Comparison of ENCODE assay signal across 33 cellular contexts in genomic region chr16:83312846-83313245, GRCh38.
"Had no signal": no experiment of that assay in that cellular context is flagged by ENCODE, and none has a peak within 500 bp of the region (broad histone marks: within the 10 kb centered on the region; RNA-seq: fewer than 3 reads in every experiment).

No MANE protein-coding gene starts in this region.

- H3K36me3 Mint-ChIP-seq: activated CD4-positive, alpha-beta memory T cell treated with anti-CD3 and anti-CD28 coated beads for 36 hours; activated naive CD4-positive, alpha-beta T cell treated with anti-CD3 and anti-CD28 coated beads, Interleukin-2, amount 50 U/mL, for 72 hours; activated naive CD8-positive, alpha-beta T cell treated with anti-CD3 and anti-CD28 coated beads for 36 hours; T-cell had no signal

- H3K27ac ChIP-seq: adrenal gland, body of pancreas, brain microvascular endothelial cell, breast epithelium, VCaP had no signal

- H3K36me3 ChIP-seq: adrenal gland, brain microvascular endothelial cell, breast epithelium had no signal

- H3K27ac Mint-ChIP-seq: activated B cell treated with CpG ODN at 0.5 μM for 24 hours; activated CD4-positive, alpha-beta memory T cell treated with anti-CD3 and anti-CD28 coated beads for 36 hours; activated CD4-positive, alpha-beta T cell treated with anti-CD3 and anti-CD28 coated beads, Interleukin-2, amount 10 ng/mL, durations not matched to agents 24 days and 14 days; activated CD8-positive, alpha-beta T cell treated with anti-CD3 and anti-CD28 coated beads for 36 hours; activated naive CD4-positive, alpha-beta T cell treated with anti-CD3 and anti-CD28 coated beads for 36 hours; activated naive CD4-positive, alpha-beta T cell treated with anti-CD3 and anti-CD28 coated beads, Interleukin-2, amount 50 U/mL, for 72 hours; activated naive CD8-positive, alpha-beta T cell treated with anti-CD3 and anti-CD28 coated beads for 36 hours; activated T-cell treated with anti-CD3 and anti-CD28 coated beads, Interleukin-2, amount 50 U/mL, for 72 hours; activated T-helper 1 cell treated with anti-CD3 and anti-CD28 coated beads, Interleukin-12 subunit alpha, Interleukin-12 subunit beta, Interleukin-2, Interleukin-4 antibody, amounts not matched to agents 30 ng/mL and 10 ng/mL and 1 ng/mL, durations not matched to agents 14 hours and 24 hours and 36 hours; activated T-helper 17 cell treated with anti-CD3 and anti-CD28 coated beads, Interleukin-2, amount 50 U/mL, for 72 hours; T-cell; T-helper 17 cell had no signal

- H3K4me3 Mint-ChIP-seq: activated B cell treated with CpG ODN at 0.5 μM for 24 hours; activated CD4-positive, alpha-beta memory T cell treated with anti-CD3 and anti-CD28 coated beads for 36 hours; activated CD4-positive, alpha-beta T cell treated with anti-CD3 and anti-CD28 coated beads, Interleukin-2, amount 10 ng/mL, durations not matched to agents 24 days and 14 days; activated CD8-positive, alpha-beta T cell treated with anti-CD3 and anti-CD28 coated beads for 36 hours; activated naive CD4-positive, alpha-beta T cell treated with anti-CD3 and anti-CD28 coated beads for 36 hours; activated naive CD8-positive, alpha-beta T cell treated with anti-CD3 and anti-CD28 coated beads for 36 hours; activated T-cell treated with anti-CD3 and anti-CD28 coated beads, Interleukin-2, amount 50 U/mL, for 4 hours; activated T-cell treated with anti-CD3 and anti-CD28 coated beads, Interleukin-2, amount 50 U/mL, for 72 hours; activated T-helper 1 cell treated with anti-CD3 and anti-CD28 coated beads, Interleukin-12 subunit alpha, Interleukin-12 subunit beta, Interleukin-2, Interleukin-4 antibody, amounts not matched to agents 30 ng/mL and 10 ng/mL and 1 ng/mL, durations not matched to agents 14 hours and 24 hours and 36 hours; activated T-helper 17 cell treated with anti-CD3 and anti-CD28 coated beads, Interleukin-2, amount 50 U/mL, for 72 hours; T-cell; T-helper 17 cell had no signal

- H3K4me1 ChIP-seq: adrenal gland, body of pancreas, breast epithelium had no signal

- ATAC-seq: activated CD8-positive, alpha-beta T cell treated with anti-CD3 and anti-CD28 coated beads for 36 hours; activated naive CD4-positive, alpha-beta T cell treated with anti-CD3 and anti-CD28 coated beads, Interleukin-2, amount 50 U/mL, for 72 hours; activated T-cell treated with anti-CD3 and anti-CD28 coated beads, Interleukin-2, amount 50 U/mL, for 4 hours; activated T-cell treated with anti-CD3 and anti-CD28 coated beads, Interleukin-2, amount 50 U/mL, for 72 hours; activated T-helper 17 cell treated with anti-CD3 and anti-CD28 coated beads, Interleukin-2, amount 50 U/mL, for 72 hours; body of pancreas; T-cell; T-helper 17 cell had no signal

- H3K4me3 ChIP-seq: adrenal gland, body of pancreas, breast epithelium had no signal

- H3K27me3 Mint-ChIP-seq: activated CD4-positive, alpha-beta T cell treated with anti-CD3 and anti-CD28 coated beads, Interleukin-2, amount 10 ng/mL, durations not matched to agents 24 days and 14 days had no signal

- H3K9me3 Mint-ChIP-seq: activated B cell treated with CpG ODN at 0.5 μM for 24 hours; activated CD4-positive, alpha-beta memory T cell treated with anti-CD3 and anti-CD28 coated beads for 36 hours; activated CD4-positive, alpha-beta T cell treated with anti-CD3 and anti-CD28 coated beads, Interleukin-2, amount 10 ng/mL, durations not matched to agents 24 days and 14 days; activated CD8-positive, alpha-beta T cell treated with anti-CD3 and anti-CD28 coated beads for 36 hours; activated naive CD4-positive, alpha-beta T cell treated with anti-CD3 and anti-CD28 coated beads for 36 hours; activated naive CD8-positive, alpha-beta T cell treated with anti-CD3 and anti-CD28 coated beads for 36 hours; activated T-cell treated with anti-CD3 and anti-CD28 coated beads, Interleukin-2, amount 50 U/mL, for 4 hours; activated T-helper 1 cell treated with anti-CD3 and anti-CD28 coated beads, Interleukin-12 subunit alpha, Interleukin-12 subunit beta, Interleukin-2, Interleukin-4 antibody, amounts not matched to agents 30 ng/mL and 10 ng/mL and 1 ng/mL, durations not matched to agents 14 hours and 24 hours and 36 hours; T-cell had no signal

- H3K4me1 Mint-ChIP-seq: activated B cell treated with CpG ODN at 0.5 μM for 24 hours; activated CD4-positive, alpha-beta T cell treated with anti-CD3 and anti-CD28 coated beads, Interleukin-2, amount 10 ng/mL, durations not matched to agents 24 days and 14 days; activated naive CD8-positive, alpha-beta T cell treated with anti-CD3 and anti-CD28 coated beads for 36 hours; activated T-helper 17 cell treated with anti-CD3 and anti-CD28 coated beads, Interleukin-2, amount 50 U/mL, for 72 hours; T-cell; T-helper 17 cell had no signal

- DNase-seq: activated B cell treated with CpG ODN at 0.5 μM for 24 hours; activated CD4-positive, alpha-beta memory T cell treated with anti-CD3 and anti-CD28 coated beads for 36 hours; activated CD4-positive, alpha-beta T cell treated with anti-CD3 and anti-CD28 coated beads for 4 hours; activated CD4-positive, alpha-beta T cell treated with anti-CD3 and anti-CD28 coated beads, Interleukin-2, amount 10 ng/mL, durations not matched to agents 24 days and 14 days; activated CD4-positive, alpha-beta T cell treated with anti-CD3 and anti-CD28 coated beads, Interleukin-2, amount 50 U/mL, for 1 hour; activated CD4-positive, alpha-beta T cell treated with anti-CD3 and anti-CD28 coated beads, Interleukin-2, amount 50 U/mL, for 4 hours; activated CD4-positive, CD25-positive, alpha-beta regulatory T cell treated with anti-CD3 and anti-CD28 coated beads, Interleukin-2, amount 50 U/mL, for 72 hours; activated CD8-positive, alpha-beta memory T cell treated with anti-CD3 and anti-CD28 coated beads, Interleukin-2, amount 50 U/mL, for 4 hours; activated CD8-positive, alpha-beta T cell treated with anti-CD3 and anti-CD28 coated beads for 36 hours; activated effector memory CD4-positive, alpha-beta T cell treated with anti-CD3 and anti-CD28 coated beads, Interleukin-2, amount 50 U/mL, for 16 hours; activated gamma-delta T cell treated with Interleukin-2 at 50 U/mL for 16 hours; activated naive CD4-positive, alpha-beta T cell; activated naive CD4-positive, alpha-beta T cell treated with anti-CD3 and anti-CD28 coated beads for 36 hours; activated naive CD4-positive, alpha-beta T cell treated with anti-CD3 and anti-CD28 coated beads, Interleukin-2, amount 50 U/mL, for 16 hours; activated naive CD8-positive, alpha-beta T cell treated with anti-CD3 and anti-CD28 coated beads for 36 hours; activated T-cell treated with anti-CD3 and anti-CD28 coated beads for 4 hours; activated T-cell treated with anti-CD3 and anti-CD28 coated beads, Interleukin-2, amount 50 U/mL, for 1 hour; activated T-cell treated with anti-CD3 and anti-CD28 coated beads, Interleukin-2, amount 50 U/mL, for 4 hours; activated T-cell treated with anti-CD3 and anti-CD28 coated beads, Interleukin-2, amount 50 U/mL, for 72 hours; adrenal gland; amniotic stem cell; aorta; body of pancreas; brain microvascular endothelial cell; central memory CD4-positive, alpha-beta T cell; T-cell; T-helper 17 cell; T-helper 9 cell had no signal

- H3K27me3 ChIP-seq: adrenal gland, body of pancreas, brain microvascular endothelial cell had no signal

- H3K9me3 ChIP-seq: adrenal gland, body of pancreas, breast epithelium had no signal
